In genomic region chr3:31748281-31749245, GRCh38 we compare ENCODE assay signal across 17 cellular contexts.
"Had no signal": no experiment of that assay in that cellular context is flagged by ENCODE, and none has a peak within 500 bp of the region (broad histone marks: within the 10 kb centered on the region; RNA-seq: fewer than 3 reads in every experiment).

No MANE protein-coding gene starts in this region.

- H3K36me3 Mint-ChIP-seq: activated CD4-positive, alpha-beta memory T cell treated with anti-CD3 and anti-CD28 coated beads for 36 hours had no signal

- H3K4me1 ChIP-seq: gastrocnemius medialis, left lung, transverse colon had no signal

- DNase-seq: activated CD4-positive, alpha-beta memory T cell treated with anti-CD3 and anti-CD28 coated beads for 36 hours; activated CD4-positive, alpha-beta T cell treated with anti-CD3 and anti-CD28 coated beads for 36 hours; activated CD8-positive, alpha-beta memory T cell treated with anti-CD3 and anti-CD28 coated beads, Interleukin-2, amount 10 ng/mL, durations not matched to agents 7 days and 5 days; activated naive CD4-positive, alpha-beta T cell treated with anti-CD3 and anti-CD28 coated beads, Interleukin-2, amount 10 ng/mL, durations not matched to agents 7 days and 5 days; activated T-cell treated with anti-CD3 and anti-CD28 coated beads, Interleukin-2, amount 50 U/mL, for 1 hour; gastrocnemius medialis; heart right ventricle; islet precursor cell; left lung; mucosa of descending colon; naive thymus-derived CD4-positive, alpha-beta T cell; stimulated activated CD4-positive, alpha-beta T cell treated with anti-CD3 and anti-CD28 coated beads, Interleukin-2, amount 100 ng/mL, for 48 hours; stimulated activated naive B cell treated with anti-CD40 and anti-IgM and Interleukin-4, amounts not matched to agents 10 μg/mL and 1 μg/mL and 100 μg/mL, for 72 hours; transverse colon; WERI-Rb-1 had no signal

- H3K4me3 Mint-ChIP-seq: activated CD4-positive, alpha-beta memory T cell treated with anti-CD3 and anti-CD28 coated beads for 36 hours; activated CD4-positive, alpha-beta T cell treated with anti-CD3 and anti-CD28 coated beads for 36 hours; activated CD8-positive, alpha-beta memory T cell treated with anti-CD3 and anti-CD28 coated beads, Interleukin-2, amount 10 ng/mL, durations not matched to agents 7 days and 5 days; activated naive CD4-positive, alpha-beta T cell treated with anti-CD3 and anti-CD28 coated beads, Interleukin-2, amount 10 ng/mL, durations not matched to agents 7 days and 5 days; naive thymus-derived CD4-positive, alpha-beta T cell; stimulated activated naive B cell treated with anti-CD40 and anti-IgM and Interleukin-4, amounts not matched to agents 10 μg/mL and 1 μg/mL and 100 μg/mL, for 72 hours had no signal

- H3K4me3 ChIP-seq: gastrocnemius medialis, heart right ventricle, left lung, mucosa of descending colon, transverse colon had no signal

- H3K27ac Mint-ChIP-seq: activated CD4-positive, alpha-beta memory T cell treated with anti-CD3 and anti-CD28 coated beads for 36 hours; activated CD4-positive, alpha-beta T cell treated with anti-CD3 and anti-CD28 coated beads for 36 hours; activated CD8-positive, alpha-beta memory T cell treated with anti-CD3 and anti-CD28 coated beads, Interleukin-2, amount 10 ng/mL, durations not matched to agents 7 days and 5 days; activated naive CD4-positive, alpha-beta T cell treated with anti-CD3 and anti-CD28 coated beads, Interleukin-2, amount 10 ng/mL, durations not matched to agents 7 days and 5 days had no signal

- H3K27me3 ChIP-seq: gastrocnemius medialis, heart right ventricle, left lung, transverse colon had no signal

- H3K27ac ChIP-seq: gastrocnemius medialis, heart right ventricle, left lung, transverse colon, WERI-Rb-1 had no signal

- H3K27me3 Mint-ChIP-seq: activated CD4-positive, alpha-beta memory T cell treated with anti-CD3 and anti-CD28 coated beads for 36 hours; activated CD4-positive, alpha-beta T cell treated with anti-CD3 and anti-CD28 coated beads for 36 hours; activated naive CD4-positive, alpha-beta T cell treated with anti-CD3 and anti-CD28 coated beads, Interleukin-2, amount 10 ng/mL, durations not matched to agents 7 days and 5 days; stimulated activated naive B cell treated with anti-CD40 and anti-IgM and Interleukin-4, amounts not matched to agents 10 μg/mL and 1 μg/mL and 100 μg/mL, for 72 hours had no signal

- H3K9me3 ChIP-seq: gastrocnemius medialis, heart right ventricle, left lung, mucosa of descending colon, transverse colon had no signal

- H3K4me1 Mint-ChIP-seq: activated CD4-positive, alpha-beta T cell treated with anti-CD3 and anti-CD28 coated beads for 36 hours; activated CD8-positive, alpha-beta memory T cell treated with anti-CD3 and anti-CD28 coated beads, Interleukin-2, amount 10 ng/mL, durations not matched to agents 7 days and 5 days had no signal

- FAIRE-seq: astrocyte, bronchial epithelial cell had no signal

- H3K36me3 ChIP-seq: gastrocnemius medialis, heart right ventricle, left lung, transverse colon, WERI-Rb-1 had no signal

- ATAC-seq: activated CD4-positive, alpha-beta T cell treated with anti-CD3 and anti-CD28 coated beads for 36 hours; activated CD8-positive, alpha-beta memory T cell treated with anti-CD3 and anti-CD28 coated beads, Interleukin-2, amount 10 ng/mL, durations not matched to agents 7 days and 5 days; gastrocnemius medialis; heart right ventricle; left lung; mucosa of descending colon; naive thymus-derived CD4-positive, alpha-beta T cell; stimulated activated naive B cell treated with anti-CD40 and anti-IgM and Interleukin-4, amounts not matched to agents 10 μg/mL and 1 μg/mL and 100 μg/mL, for 72 hours had no signal

- H3K9me3 Mint-ChIP-seq: activated CD4-positive, alpha-beta memory T cell treated with anti-CD3 and anti-CD28 coated beads for 36 hours; activated naive CD4-positive, alpha-beta T cell treated with anti-CD3 and anti-CD28 coated beads, Interleukin-2, amount 10 ng/mL, durations not matched to agents 7 days and 5 days; naive thymus-derived CD4-positive, alpha-beta T cell; stimulated activated naive B cell treated with anti-CD40 and anti-IgM and Interleukin-4, amounts not matched to agents 10 μg/mL and 1 μg/mL and 100 μg/mL, for 72 hours had no signal
